Comparison of ENCODE assay signal across 8 cellular contexts in the genomic region with DNA sequence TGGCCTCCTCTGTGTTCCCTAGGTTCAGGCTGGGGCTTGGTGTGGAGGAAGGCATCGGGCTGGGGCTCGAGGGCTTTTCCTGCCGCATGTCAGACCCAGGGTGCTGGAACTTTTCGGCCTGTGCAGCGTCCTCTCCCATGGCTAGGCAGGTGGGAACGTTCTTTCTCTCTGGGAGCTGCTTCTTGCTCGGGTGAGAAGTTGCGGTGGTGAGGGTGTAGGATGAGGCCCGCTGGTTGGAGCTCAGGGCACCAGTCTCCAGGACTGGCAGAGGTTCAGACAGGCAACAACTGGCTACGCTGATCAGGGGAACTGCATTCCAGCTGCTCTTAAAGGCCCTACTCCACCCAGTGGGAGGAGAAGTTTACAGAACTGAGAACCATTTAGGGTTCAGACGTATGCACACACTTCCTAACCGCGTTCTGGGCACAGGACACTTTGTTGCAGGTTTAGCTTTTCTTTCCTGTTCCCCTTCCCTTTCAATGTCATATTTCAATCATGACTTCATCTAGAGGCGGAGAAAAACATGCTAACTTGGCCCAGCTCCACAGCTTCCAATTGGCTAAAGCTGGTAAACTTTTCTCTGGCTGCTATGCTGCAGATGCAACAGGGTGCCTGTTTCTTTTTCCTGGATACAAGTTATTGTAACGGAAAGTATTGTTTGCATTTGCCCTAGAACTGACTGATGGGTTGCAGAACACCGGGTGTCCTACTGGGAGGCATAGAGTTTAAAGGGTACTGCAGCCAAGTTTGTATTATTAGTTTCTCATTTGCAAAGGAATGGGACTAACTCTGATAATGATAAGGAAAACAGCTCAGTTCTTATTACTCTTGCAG. TPM values are rescaled to one million over a fixed set of nuclear protein-coding genes. Genes with fewer than 3 reads are reported as not detected.
A peak's percentile ranks its signal among the peaks of the same experiment; 100 is the strongest.
DNase-seq lines count a peak whose midpoint lies in the region; ATAC-seq and TF ChIP-seq lines count a peak whose summit lies in the region.

A gene with protein sequence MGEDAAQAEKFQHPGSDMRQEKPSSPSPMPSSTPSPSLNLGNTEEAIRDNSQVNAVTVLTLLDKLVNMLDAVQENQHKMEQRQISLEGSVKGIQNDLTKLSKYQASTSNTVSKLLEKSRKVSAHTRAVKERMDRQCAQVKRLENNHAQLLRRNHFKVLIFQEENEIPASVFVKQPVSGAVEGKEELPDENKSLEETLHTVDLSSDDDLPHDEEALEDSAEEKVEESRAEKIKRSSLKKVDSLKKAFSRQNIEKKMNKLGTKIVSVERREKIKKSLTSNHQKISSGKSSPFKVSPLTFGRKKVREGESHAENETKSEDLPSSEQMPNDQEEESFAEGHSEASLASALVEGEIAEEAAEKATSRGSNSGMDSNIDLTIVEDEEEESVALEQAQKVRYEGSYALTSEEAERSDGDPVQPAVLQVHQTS (minus strand): TSS at position 302 of the 834 bp plus-strand sequence. CDS start 163 bp downstream, at position 139.

- H3K23ac ChIP-seq in IMR-90 (ENCODE audit: low read depth, low read length) (peak within 1 kb of the TSS; percentile 88), mesendoderm (ENCODE audit: low read length) (no peak within 1 kb of the TSS)

- peak within 1 kb of the TSS; percentile 33 for H3K4me3 ChIP-seq in IMR-90 (ENCODE audit: insufficient read depth, low read depth, low read length)
- peak within 1 kb of the TSS; percentile 66 for H3K4me3 ChIP-seq in coronary artery
- no peak within 1 kb of the TSS for H3K4me3 ChIP-seq in mesendoderm (ENCODE audit: low read length)
- peak within 1 kb of the TSS; percentile 45 to 46 for H3K4me3 ChIP-seq in vagina
- H3K4me3 ChIP-seq in OCI-LY7 (ENCODE audit: low read depth, low read length, poor library complexity, severe bottlenecking), result no peak within 1 kb of the TSS

- H2AK5ac ChIP-seq in IMR-90 (ENCODE audit: low read depth, low read length) (peak within 1 kb of the TSS; percentile 87), mesendoderm (ENCODE audit: low read length) (no peak within 1 kb of the TSS)

- CTCF ChIA-PET in IMR-90 (lab: Yijun Ruan, JAX), result interaction anchor here (0.9 to 2.6 kb wide), 5 partner anchors 10 to 316 kb away, joined by 3 to 13 read pairs (median 4); no protein-coding TSS in a partner anchor
- CTCF ChIA-PET in OCI-LY7 (lab: Charles Lee; ENCODE audit: unreplicated experiment), result no interaction called here

- H2BK20ac ChIP-seq in IMR-90 (ENCODE audit: low read depth, low read length), result peak within 1 kb of the TSS; percentile 90

- H3K4ac ChIP-seq in IMR-90 (ENCODE audit: low read depth, low read length) (peak within 1 kb of the TSS; percentile 96), mesendoderm (ENCODE audit: low read depth, low read length) (no peak within 1 kb of the TSS)

- peak within 1 kb of the TSS; percentile 87 for H3K14ac ChIP-seq in IMR-90 (replicated peaks; ENCODE audit: low read depth, low read length)

- H3K9me1 ChIP-seq in IMR-90 (ENCODE audit: insufficient read depth, low read length), result peaks cover 16% of the 10 kb centered on the region

- H3K18ac ChIP-seq in IMR-90 (ENCODE audit: low read depth, low read length) (peak within 1 kb of the TSS; percentile 70), mesendoderm (ENCODE audit: low read length) (no peak within 1 kb of the TSS)

- H3K36me3 ChIP-seq in IMR-90 (ENCODE audit: control insufficient read depth, insufficient read depth, low read length), result no peaks in the 10 kb centered on the region
- no peaks in the 10 kb centered on the region for H3K36me3 ChIP-seq in mesendoderm (ENCODE audit: control insufficient read depth, insufficient read depth, low read length)
- no peaks in the 10 kb centered on the region for H3K36me3 ChIP-seq in vagina
- H3K36me3 ChIP-seq in OCI-LY7 (ENCODE audit: insufficient read depth, low read length), result no peaks in the 10 kb centered on the region

- no peaks in the 10 kb centered on the region for H3K9me2 ChIP-seq in OCI-LY7 (ENCODE audit: insufficient read depth, low read length)

- dilution Hi-C loops in IMR-90 (cut with HindIII; ENCODE audit: low sequenced_read_pairs, unreplicated experiment), result no loop called here

- H3K27ac ChIP-seq in IMR-90 (ENCODE audit: insufficient read depth, low read length) (peak within 1 kb of the TSS; percentile 87), coronary artery (peak within 1 kb of the TSS; percentile 35 to 75), mesendoderm (ENCODE audit: low read depth, low read length) (no peak within 1 kb of the TSS), vagina (peak within 1 kb of the TSS; percentile 68), OCI-LY7 (ENCODE audit: low read depth, low read length, poor library complexity, severe bottlenecking) (no peak within 1 kb of the TSS), caudate nucleus (ENCODE audit: low read depth, low read length) (no peak within 1 kb of the TSS)

- H4K5ac ChIP-seq in IMR-90 (ENCODE audit: low read depth, low read length), result peak within 1 kb of the TSS; percentile 71
- no peak within 1 kb of the TSS for H4K5ac ChIP-seq in mesendoderm (ENCODE audit: low read length)

- H2BK120ac ChIP-seq in IMR-90 (ENCODE audit: low read depth, low read length) (peak within 1 kb of the TSS; percentile 86), mesendoderm (ENCODE audit: low read depth, low read length) (no peak within 1 kb of the TSS)

- H3K4me1 ChIP-seq in IMR-90 (ENCODE audit: control insufficient read depth, insufficient read depth, low read length) (peaks cover 17% of the 10 kb centered on the region), mesendoderm (ENCODE audit: control insufficient read depth, low read depth, low read length) (no peaks in the 10 kb centered on the region), vagina (peaks cover 38% of the 10 kb centered on the region), OCI-LY7 (ENCODE audit: insufficient read depth, low read length, poor library complexity, severe bottlenecking) (no peaks in the 10 kb centered on the region)

- peak; percentile 90 for DNase-seq in IMR-90
- DNase-seq in coronary artery (ENCODE audit: low spot score), result peak; percentile 79
- DNase-seq in mesendoderm, result peak; percentile 53
- DNase-seq in vagina (ENCODE audit: extremely low spot score in 2 of 2), result no peak
- no peak for DNase-seq in stimulated activated CD8-positive, alpha-beta memory T cell treated with anti-CD3 and anti-CD28 coated beads, Interleukin-4, amount 100 ng/mL, for 48 hours
- no peak for DNase-seq in OCI-LY7 (ENCODE audit: low spot score)
- DNase-seq in caudate nucleus (lab: John Stamatoyannopoulos, UW), result no peak

- H2BK5ac ChIP-seq in IMR-90 (ENCODE audit: low read depth, low read length, poor library complexity, severe bottlenecking) (peak within 1 kb of the TSS; percentile 76), mesendoderm (ENCODE audit: low read length) (no peak within 1 kb of the TSS)

- TF ChIP-seq CTCF in IMR-90 (conservative IDR thresholded peaks at IDR 0.05; ENCODE audit: low read depth, low read length) (no peak), coronary artery (IDR thresholded peaks at IDR 0.05) (no peak), vagina (IDR thresholded peaks at IDR 0.05) (no peak), OCI-LY7 (conservative IDR thresholded peaks at IDR 0.05; ENCODE audit: low read length) (no peak)

- H2AK9ac ChIP-seq in IMR-90 (replicated peaks; ENCODE audit: low read depth, low read length, poor library complexity), result peak within 1 kb of the TSS; percentile 92

- ATAC-seq in GM18505 (IDR thresholded peaks at IDR 0.05; ENCODE audit: unreplicated experiment) (peak; percentile 50), IMR-90 (ENCODE audit: low read depth) (peak; percentile 89)

- peak within 1 kb of the TSS; percentile 61 to 91 for H4K8ac ChIP-seq in IMR-90 (ENCODE audit: low read depth in 2 of 2, low read length in 2 of 2)
- no peak within 1 kb of the TSS for H4K8ac ChIP-seq in mesendoderm (ENCODE audit: low read depth, low read length)

- H3K4me2 ChIP-seq in IMR-90 (ENCODE audit: low read depth, low read length) (peak within 1 kb of the TSS; percentile 38), mesendoderm (ENCODE audit: low read length) (no peak within 1 kb of the TSS), OCI-LY7 (ENCODE audit: low read length) (no peak within 1 kb of the TSS)

- peak within 1 kb of the TSS; percentile 96 for H4K91ac ChIP-seq in IMR-90 (ENCODE audit: insufficient read depth, low read depth, low read length)

- TF ChIP-seq RAD21 in IMR-90 (IDR thresholded peaks at IDR 0.05; ENCODE audit: low read length), result peak; percentile 15; the same call in 1 of the 2 replicates

- BruUV-seq in IMR-90 (replicated peaks; lab: Mats Ljungman, UMichigan), result TSS peak; percentile 91
- BruUV-seq in OCI-LY7 (replicated peaks; lab: Mats Ljungman, UMichigan), result no TSS peak

- H3K9ac ChIP-seq in IMR-90 (ENCODE audit: low read depth, low read length) (peak within 1 kb of the TSS; percentile 70), mesendoderm (ENCODE audit: low read length) (no peak within 1 kb of the TSS)

- no peaks in the 10 kb centered on the region for H4K20me1 ChIP-seq in IMR-90 (ENCODE audit: insufficient read depth, low read length)
- H4K20me1 ChIP-seq in OCI-LY7 (ENCODE audit: insufficient read depth, low read length), result no peaks in the 10 kb centered on the region

- H3K79me1 ChIP-seq in IMR-90 (ENCODE audit: low read depth in 1 of 2, low read length in 2 of 2) (peaks cover 9 to 34% of the 10 kb centered on the region in 2 experiments; a peak in 3 of 4 replicates), mesendoderm (ENCODE audit: low read length) (no peaks in the 10 kb centered on the region)

- TF ChIP-seq POLR2A in GM18505 (IDR thresholded peaks at IDR 0.05; ENCODE audit: borderline replicate concordance, extremely low read depth, insufficient read depth, insufficient read length), result no peak
- no peak for TF ChIP-seq POLR2A in IMR-90 (IDR thresholded peaks at IDR 0.05; ENCODE audit: low read depth, low read length)
- peak in 1 of 2 donors; percentile 37 for TF ChIP-seq POLR2A in vagina (IDR thresholded peaks at IDR 0.05)

- WGBS in IMR-90 (ENCODE audit: extremely low coverage in 2 of 2, insufficient read length in 1 of 2), 2 experiments, result 71% methylated on average over 4 of the region's 16 CpGs; no CpG with 5 or more reads in 1 of the 2 experiments
- WGBS in mesendoderm (ENCODE audit: extremely low coverage, insufficient coverage, low lambda C conversion rate), result no CpG with 5 or more reads among the region's 16 CpGs

- POLR2A ChIA-PET in IMR-90 (lab: Charles Lee; ENCODE audit: unreplicated experiment), result interaction anchor here (1.3 kb wide), 1 partner anchor 10 kb away, joined by 3 read pairs; no protein-coding TSS in a partner anchor
- POLR2A ChIA-PET in OCI-LY7 (lab: Charles Lee), result interaction anchor here (0.8 kb wide), 1 partner anchor 531 kb away, joined by 3 read pairs; no protein-coding TSS in a partner anchor

- intact Hi-C loops in IMR-90 (cut with micrococcal nuclease) (no loop called here), vagina (cut with DNase I) (no loop called here), OCI-LY7 (cut with micrococcal nuclease; ENCODE audit: unreplicated experiment) (no loop called here)

- H3K27me3 ChIP-seq in IMR-90 (ENCODE audit: control insufficient read depth, insufficient read depth, low read length), result no peaks in the 10 kb centered on the region
- H3K27me3 ChIP-seq in mesendoderm (ENCODE audit: insufficient read depth, low read length, poor library complexity), result no peaks in the 10 kb centered on the region
- H3K27me3 ChIP-seq in vagina, result no peaks in the 10 kb centered on the region

- H3K79me2 ChIP-seq in mesendoderm (ENCODE audit: control insufficient read depth, insufficient read depth, low read length), result no peaks in the 10 kb centered on the region
- H3K79me2 ChIP-seq in OCI-LY7 (ENCODE audit: insufficient read depth, low read depth, low read length), result no peaks in the 10 kb centered on the region

- peak within 1 kb of the TSS; percentile 83 for H2AFZ ChIP-seq in IMR-90 (replicated peaks; ENCODE audit: low read length, poor library complexity)
- no peak within 1 kb of the TSS for H2AFZ ChIP-seq in OCI-LY7 (ENCODE audit: low read length)

- in situ Hi-C loops in IMR-90 (cut with MboI; ENCODE audit: low sequenced_read_pairs), result no loop called here

- H3K56ac ChIP-seq in IMR-90 (ENCODE audit: extremely low read depth, insufficient read depth, low read length) (peak within 1 kb of the TSS; percentile 62; the same call in 1 of the 2 replicates), mesendoderm (ENCODE audit: low read length) (no peak within 1 kb of the TSS)

- H2BK15ac ChIP-seq in IMR-90 (ENCODE audit: low read depth, low read length), result peak within 1 kb of the TSS; percentile 90; the same call in 2 of the 3 replicates
- no peak within 1 kb of the TSS for H2BK15ac ChIP-seq in mesendoderm (replicated peaks; ENCODE audit: low read depth)

- H3K9me3 ChIP-seq in IMR-90 (ENCODE audit: control insufficient read depth, insufficient read depth, low read length) (no peaks in the 10 kb centered on the region), vagina (no peaks in the 10 kb centered on the region), OCI-LY7 (ENCODE audit: low read length) (no peaks in the 10 kb centered on the region)

RNA-seq across cellular contexts. Expression of the gene that starts here (rescaled TPM):
- total RNA-seq in IMR-90 (2012; rRNA removed) (11.5 and 12.5 TPM in 2 replicates), vagina (50.6 TPM), OCI-LY7 (2022) (0.10 TPM in 1 of 2 replicates, not detected in the other)
- polyA plus RNA-seq in IMR-90 (2012; rRNA removed), result 7.7 and 8.3 TPM in 2 replicates
- 4.0 and 7.0 TPM in 2 replicates for polyA plus RNA-seq in IMR-90 (2012; cell fraction: cytosol; rRNA removed)
- 2.8 and 3.3 TPM in 2 replicates for polyA plus RNA-seq in IMR-90 (2012; cell fraction: nucleus; rRNA removed; ENCODE audit: low replicate concordance)
- 0.08 TPM for polyA plus RNA-seq in mesendoderm (2013, experiment 1 of 2)
- polyA plus RNA-seq in mesendoderm (2013, experiment 2 of 2), result 0.10 TPM
- total RNA-seq in OCI-LY7 (2014; rRNA removed; shearing (Covaris generic)), result not detected in 2 replicates

Comparison
In these comparisons a context has a peak if more than half of its experiments do, and no peak if none do; other contexts are left out.
1. RNA of the gene that starts here (total RNA-seq): 50.6 TPM in vagina (single experiment) and 11.5 to 12.5 TPM in IMR-90; 0.10 TPM in OCI-LY7; every median in the first group is over 10 times any median in the second.
2. DNase-seq: peak in IMR-90 (single experiment), coronary artery (single experiment) and mesendoderm (single experiment); none in vagina (0 of 2), stimulated activated CD8-positive, alpha-beta memory T cell treated with anti-CD3 and anti-CD28 coated beads, Interleukin-4, amount 100 ng/mL, for 48 hours (single experiment), OCI-LY7 (single experiment) and caudate nucleus (0 of 61).
3. H3K27ac ChIP-seq: peak in IMR-90 (single experiment), coronary artery (2 of 2) and vagina (single experiment); none in mesendoderm (single experiment), OCI-LY7 (single experiment) and caudate nucleus (single experiment).
4. H3K4me3 ChIP-seq: peak in IMR-90 (single experiment), coronary artery (single experiment) and vagina (2 of 2); none in mesendoderm (single experiment) and OCI-LY7 (single experiment).